In the genomic region with DNA sequence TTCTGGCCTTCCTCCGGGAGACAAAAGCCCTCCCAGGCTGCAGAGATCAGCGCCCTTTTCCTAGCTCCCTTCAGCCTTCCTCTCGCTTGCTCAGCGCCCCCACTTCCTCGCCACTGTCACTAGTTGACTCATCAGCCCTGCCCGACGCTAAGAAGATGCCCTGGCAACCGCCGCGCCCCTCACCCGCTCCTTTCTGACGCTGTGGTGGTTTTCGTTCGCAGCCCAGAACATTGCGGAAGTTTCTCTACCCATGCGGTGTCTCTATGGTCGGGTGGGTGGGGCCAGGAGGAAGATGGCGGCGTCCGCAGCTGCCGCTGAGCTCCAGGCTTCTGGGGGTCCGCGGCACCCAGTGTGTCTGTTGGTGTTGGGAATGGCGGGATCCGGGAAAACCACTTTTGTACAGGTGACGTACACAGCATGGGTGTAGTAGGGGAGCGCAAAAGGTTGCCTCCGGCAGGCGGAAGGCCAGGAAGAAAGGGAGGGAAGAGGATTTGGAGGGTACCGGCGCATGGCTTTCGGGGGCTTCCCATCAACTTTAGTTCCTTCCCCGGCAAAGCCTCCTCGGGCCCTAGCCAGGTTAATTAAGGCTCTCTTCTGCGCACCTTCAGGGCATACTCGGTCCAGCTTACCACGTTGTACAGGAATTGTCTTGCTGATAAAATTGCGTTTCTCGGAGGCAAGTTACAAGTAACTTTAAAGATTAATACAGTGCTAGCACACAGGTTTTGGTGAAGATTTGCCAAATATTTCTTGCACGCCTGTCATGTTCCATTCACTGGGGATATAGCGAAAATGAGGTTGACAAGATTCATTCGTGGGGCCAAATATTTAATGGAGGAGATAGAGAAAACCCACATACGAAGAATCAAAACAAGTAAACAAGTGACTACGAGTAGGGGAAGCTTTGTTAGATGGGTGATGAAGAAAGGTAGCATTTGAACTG, we compare ENCODE assay signal across 1 cellular context.
A peak's percentile ranks its signal among the peaks of the same experiment; 100 is the strongest.
TF ChIP-seq lines count a peak whose summit lies in the region.

Gene CCDC121, minus strand, starts transcription at position 246 of the 943 bp plus-strand sequence. CDS start 1,213 bp downstream, outside the sequence.
Gene GPN1, plus strand, starts transcription at position 284 of the 943 bp plus-strand sequence. Its CDS starts 9 bp downstream, at position 293.

TF ChIP-seq in HepG2, 621 proteins besides CTCF, POLR2A, EP300 and RAD21 (continued from another document and continues in another):
- TF ChIP-seq THAP9 (CRISPR knock-in tag; IDR thresholded peaks at IDR 0.05; ENCODE audit: borderline replicate concordance) (peak; percentile 89), ZSCAN25 (CRISPR knock-in tag; IDR thresholded peaks at IDR 0.05) (no peak; the same call in 1 of the 2 replicates), ZNF577 (CRISPR knock-in tag; IDR thresholded peaks at IDR 0.05; ENCODE audit: borderline replicate concordance, low read depth) (0 out of 2 replicates have a peak, but pooled peaks have one; percentile 11), EHMT2 (IDR thresholded peaks at IDR 0.05; ENCODE audit: borderline replicate concordance, low read depth, low read length) (no peak), PCBP1 (IDR thresholded peaks at IDR 0.05; ENCODE audit: borderline replicate concordance, low read depth, low read length) (peak; percentile 90; the same call in 1 of the 2 replicates), ZSCAN20 (CRISPR knock-in tag; IDR thresholded peaks at IDR 0.05; ENCODE audit: borderline replicate concordance) (no peak), SMC3 (IDR thresholded peaks at IDR 0.05; ENCODE audit: low read length) (no peak), ZNF317 (CRISPR knock-in tag; IDR thresholded peaks at IDR 0.05) (no peak), NAIF1 (CRISPR knock-in tag; IDR thresholded peaks at IDR 0.05; ENCODE audit: borderline replicate concordance) (peak; percentile 92; the same call in 1 of the 2 replicates), ZNF335 (CRISPR knock-in tag; IDR thresholded peaks at IDR 0.05) (peak; percentile 84; the same call in 1 of the 2 replicates), ZNF430 (CRISPR knock-in tag; IDR thresholded peaks at IDR 0.05) (peak; percentile 84), RFXANK (CRISPR knock-in tag; IDR thresholded peaks at IDR 0.05) (no peak), MEIS2 (CRISPR knock-in tag; IDR thresholded peaks at IDR 0.05) (peak; percentile 1; the same call in 1 of the 2 replicates), MEIS1 (CRISPR knock-in tag; IDR thresholded peaks at IDR 0.05; ENCODE audit: borderline replicate concordance) (no peak), SRSF4 (IDR thresholded peaks at IDR 0.05; ENCODE audit: low read depth, low read length, poor library complexity, severe bottlenecking) (no peak), TMF1 (CRISPR knock-in tag; IDR thresholded peaks at IDR 0.05; ENCODE audit: low read depth) (peak; percentile 56; the same call in 1 of the 2 replicates), AGO1 (IDR thresholded peaks at IDR 0.05; ENCODE audit: low read depth, low read length, poor library complexity, severe bottlenecking) (peak; percentile 81), CBFB (CRISPR knock-in tag; IDR thresholded peaks at IDR 0.05) (peak; percentile 31; the same call in 1 of the 2 replicates), ZNF510 (CRISPR knock-in tag; IDR thresholded peaks at IDR 0.05; ENCODE audit: low read depth) (peak; percentile 74; the same call in 1 of the 2 replicates), LCORL (IDR thresholded peaks at IDR 0.05) (no peak), LCORL (CRISPR knock-in tag; IDR thresholded peaks at IDR 0.05) (peak; percentile 22; the same call in 1 of the 2 replicates), DZIP1 (CRISPR knock-in tag; IDR thresholded peaks at IDR 0.05) (0 out of 2 replicates have a peak, but pooled peaks have one; percentile 24), PHF5A (CRISPR knock-in tag; IDR thresholded peaks at IDR 0.05; ENCODE audit: low read depth, unreplicated experiment) (peak; percentile 75), ZNF713 (CRISPR knock-in tag; IDR thresholded peaks at IDR 0.05) (0 out of 2 replicates have a peak, but pooled peaks have one; percentile 90), ZNF768 (CRISPR knock-in tag; IDR thresholded peaks at IDR 0.05) (no peak; the same call in 1 of the 2 replicates), ZMYM2 (CRISPR knock-in tag; IDR thresholded peaks at IDR 0.05) (no peak), TBX2 (CRISPR knock-in tag; IDR thresholded peaks at IDR 0.05; ENCODE audit: borderline replicate concordance) (peak; percentile 91), ZNF343 (CRISPR knock-in tag; IDR thresholded peaks at IDR 0.05) (no peak), ZNF609 (CRISPR knock-in tag; IDR thresholded peaks at IDR 0.05; ENCODE audit: borderline replicate concordance) (peak; percentile 58; the same call in 1 of the 2 replicates), ZBTB21 (CRISPR knock-in tag; IDR thresholded peaks at IDR 0.05) (peak; percentile 33; the same call in 1 of the 2 replicates), STAT6 (CRISPR knock-in tag; IDR thresholded peaks at IDR 0.05; ENCODE audit: borderline replicate concordance) (peak; percentile 94)
- TF ChIP-seq, protein P1, sequence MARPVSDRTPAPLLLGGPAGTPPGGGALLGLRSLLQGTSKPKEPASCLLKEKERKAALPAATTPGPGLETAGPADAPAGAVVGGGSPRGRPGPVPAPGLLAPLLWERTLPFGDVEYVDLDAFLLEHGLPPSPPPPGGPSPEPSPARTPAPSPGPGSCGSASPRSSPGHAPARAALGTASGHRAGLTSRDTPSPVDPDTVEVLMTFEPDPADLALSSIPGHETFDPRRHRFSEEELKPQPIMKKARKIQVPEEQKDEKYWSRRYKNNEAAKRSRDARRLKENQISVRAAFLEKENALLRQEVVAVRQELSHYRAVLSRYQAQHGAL (CRISPR knock-in tag; IDR thresholded peaks at IDR 0.05; ENCODE audit: not compliant biosample characterization), result no peak
- TF ChIP-seq, protein P2, sequence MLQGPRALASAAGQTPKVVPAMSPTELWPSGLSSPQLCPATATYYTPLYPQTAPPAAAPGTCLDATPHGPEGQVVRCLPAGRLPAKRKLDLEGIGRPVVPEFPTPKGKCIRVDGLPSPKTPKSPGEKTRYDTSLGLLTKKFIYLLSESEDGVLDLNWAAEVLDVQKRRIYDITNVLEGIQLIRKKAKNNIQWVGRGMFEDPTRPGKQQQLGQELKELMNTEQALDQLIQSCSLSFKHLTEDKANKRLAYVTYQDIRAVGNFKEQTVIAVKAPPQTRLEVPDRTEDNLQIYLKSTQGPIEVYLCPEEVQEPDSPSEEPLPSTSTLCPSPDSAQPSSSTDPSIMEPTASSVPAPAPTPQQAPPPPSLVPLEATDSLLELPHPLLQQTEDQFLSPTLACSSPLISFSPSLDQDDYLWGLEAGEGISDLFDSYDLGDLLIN (CRISPR knock-in tag; IDR thresholded peaks at IDR 0.05; ENCODE audit: borderline replicate concordance), result no peak
- TF ChIP-seq, protein P3, sequence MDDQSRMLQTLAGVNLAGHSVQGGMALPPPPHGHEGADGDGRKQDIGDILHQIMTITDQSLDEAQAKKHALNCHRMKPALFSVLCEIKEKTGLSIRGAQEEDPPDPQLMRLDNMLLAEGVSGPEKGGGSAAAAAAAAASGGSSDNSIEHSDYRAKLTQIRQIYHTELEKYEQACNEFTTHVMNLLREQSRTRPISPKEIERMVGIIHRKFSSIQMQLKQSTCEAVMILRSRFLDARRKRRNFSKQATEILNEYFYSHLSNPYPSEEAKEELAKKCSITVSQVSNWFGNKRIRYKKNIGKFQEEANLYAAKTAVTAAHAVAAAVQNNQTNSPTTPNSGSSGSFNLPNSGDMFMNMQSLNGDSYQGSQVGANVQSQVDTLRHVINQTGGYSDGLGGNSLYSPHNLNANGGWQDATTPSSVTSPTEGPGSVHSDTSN (CRISPR knock-in tag; IDR thresholded peaks at IDR 0.05; ENCODE audit: borderline replicate concordance), result 0 out of 2 replicates have a peak, but pooled peaks have one; percentile 26
- TF ChIP-seq, protein P4, sequence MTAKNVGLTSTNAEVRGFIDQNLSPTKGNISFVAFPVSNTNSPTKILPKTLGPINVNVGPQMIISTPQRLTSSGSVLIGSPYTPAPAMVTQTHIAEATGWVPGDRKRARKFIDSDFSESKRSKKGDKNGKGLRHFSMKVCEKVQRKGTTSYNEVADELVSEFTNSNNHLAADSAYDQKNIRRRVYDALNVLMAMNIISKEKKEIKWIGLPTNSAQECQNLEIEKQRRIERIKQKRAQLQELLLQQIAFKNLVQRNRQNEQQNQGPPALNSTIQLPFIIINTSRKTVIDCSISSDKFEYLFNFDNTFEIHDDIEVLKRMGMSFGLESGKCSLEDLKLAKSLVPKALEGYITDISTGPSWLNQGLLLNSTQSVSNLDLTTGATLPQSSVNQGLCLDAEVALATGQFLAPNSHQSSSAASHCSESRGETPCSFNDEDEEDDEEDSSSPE (CRISPR knock-in tag; IDR thresholded peaks at IDR 0.05), result no peak
